29 cellular contexts compared by ENCODE assay signal in genomic region chr3:4219227-4219568, GRCh38.
"Had no signal": no experiment of that assay in that cellular context is flagged by ENCODE, and none has a peak within 500 bp of the region (broad histone marks: within the 10 kb centered on the region; RNA-seq: fewer than 3 reads in every experiment).

No MANE protein-coding gene starts in this region.

- H3K4me3 ChIP-seq: pancreas, psoas muscle, skin epidermis, smooth muscle cell, spleen, suprapubic skin, testis, transverse colon, upper lobe of left lung, vagina had no signal

- H3K4me1 Mint-ChIP-seq: neural crest cell had no signal

- H3K27ac ChIP-seq: neutrophil, pancreas, psoas muscle, skin epidermis, spleen, suprapubic skin, testis, transverse colon, upper lobe of left lung, vagina had no signal

- H3K27me3 ChIP-seq: neutrophil, pancreas, spleen, suprapubic skin, testis, transverse colon, upper lobe of left lung, vagina had no signal

- FAIRE-seq: pancreas, urothelium cell line had no signal

- DNase-seq: naive thymus-derived CD4-positive, alpha-beta T cell; natural killer cell; pancreas; posterior cingulate gyrus; psoas muscle; right cardiac atrium; spleen; stimulated activated CD4-positive, alpha-beta T cell treated with anti-CD3 and anti-CD28 coated beads, Interleukin-12 subunit alpha, Interleukin-12 subunit beta, amount 100 ng/mL, for 4 hours; stimulated activated CD4-positive, alpha-beta T cell treated with anti-CD3 and anti-CD28 coated beads, Interleukin-1b, Interleukin-23, amount 100 ng/mL, for 48 hours; stimulated activated CD4-positive, alpha-beta T cell treated with anti-CD3 and anti-CD28 coated beads, Interleukin-4, amount 100 ng/mL, for 1 hour; stimulated activated CD4-positive, alpha-beta T cell treated with anti-CD3 and anti-CD28 coated beads, Interleukin-4, amount 100 ng/mL, for 4 hours; stimulated activated CD8-positive, alpha-beta memory T cell treated with anti-CD3 and anti-CD28 coated beads, Interleukin-4, amount 100 ng/mL, for 48 hours; stimulated activated naive CD4-positive, alpha-beta T cell; stimulated activated naive CD8-positive, alpha-beta T cell treated with anti-CD3 and anti-CD28 coated beads, Interleukin-15, amount 100 ng/mL, for 72 hours; stimulated activated naive CD8-positive, alpha-beta T cell treated with anti-CD3 and anti-CD28 coated beads, Interleukin-15, Interleukin-2, amounts not matched to agents 100 U/mL and 50 U/mL, for 24 hours; transverse colon; upper lobe of left lung had no signal

- H3K4me3 Mint-ChIP-seq: naive thymus-derived CD4-positive, alpha-beta T cell; natural killer cell; nephron; neural crest cell; stimulated activated memory B cell treated with anti-CD40 and anti-IgM and Interleukin-4, amounts not matched to agents 10 μg/mL and 1 μg/mL and 100 μg/mL, for 72 hours; stimulated activated naive CD8-positive, alpha-beta T cell treated with anti-CD3 and anti-CD28 coated beads, Interleukin-15, amount 100 ng/mL, for 72 hours had no signal

- H3K27ac Mint-ChIP-seq: naive thymus-derived CD4-positive, alpha-beta T cell; natural killer cell; nephron; progenitor cell of endocrine pancreas; stimulated activated naive CD8-positive, alpha-beta T cell treated with anti-CD3 and anti-CD28 coated beads, Interleukin-15, amount 100 ng/mL, for 72 hours had no signal

- H3K4me1 ChIP-seq: pancreas, psoas muscle, testis, transverse colon, upper lobe of left lung, vagina had no signal

- ATAC-seq: naive thymus-derived CD4-positive, alpha-beta T cell; natural killer cell; pancreas; psoas muscle; right cardiac atrium; sciatic nerve; stimulated activated memory B cell treated with anti-CD40 and anti-IgM and Interleukin-4, amounts not matched to agents 10 μg/mL and 1 μg/mL and 100 μg/mL, for 72 hours; stimulated activated naive CD8-positive, alpha-beta T cell treated with anti-CD3 and anti-CD28 coated beads, Interleukin-15, amount 100 ng/mL, for 72 hours; stimulated activated naive CD8-positive, alpha-beta T cell treated with anti-CD3 and anti-CD28 coated beads, Interleukin-15, Interleukin-2, amounts not matched to agents 100 U/mL and 50 U/mL, for 24 hours had no signal

- H3K9me3 ChIP-seq: neutrophil, pancreas, testis, vagina had no signal

- H3K27me3 Mint-ChIP-seq: stimulated activated memory B cell treated with anti-CD40 and anti-IgM and Interleukin-4, amounts not matched to agents 10 μg/mL and 1 μg/mL and 100 μg/mL, for 72 hours; stimulated activated naive CD8-positive, alpha-beta T cell treated with anti-CD3 and anti-CD28 coated beads, Interleukin-15, amount 100 ng/mL, for 72 hours had no signal

- H3K36me3 ChIP-seq: neutrophil, pancreas, spleen, suprapubic skin, transverse colon, upper lobe of left lung, vagina had no signal
